ENCODE assay signal across 11 cellular contexts in genomic region chr1:184867866-184868585, GRCh38.
DNase-seq lines count a peak whose midpoint lies in the region; ATAC-seq and TF ChIP-seq lines count a peak whose summit lies in the region.
"Had no signal": no experiment of that assay in that cellular context is flagged by ENCODE, and none has a peak within 500 bp of the region (broad histone marks: within the 10 kb centered on the region; RNA-seq: fewer than 3 reads in every experiment).

No MANE protein-coding gene starts in this region.

- H3K9ac ChIP-seq in SK-N-SH (no peak overlapping the region), endodermal cell (ENCODE audit: extremely low read depth, low read length, poor library complexity, severe bottlenecking) (no peak overlapping the region)

- no peak for TF ChIP-seq CTCF in SK-N-SH (IDR thresholded peaks at IDR 0.05)
- no peak for TF ChIP-seq CTCF in PC-9 (conservative IDR thresholded peaks at IDR 0.05)
- TF ChIP-seq CTCF in endodermal cell (conservative IDR thresholded peaks at IDR 0.05): no peak

- BruUV-seq in PC-9 (replicated peaks; lab: Mats Ljungman, UMichigan): no TSS peak

- TF ChIP-seq RAD21 in SK-N-SH (IDR thresholded peaks at IDR 0.05; ENCODE audit: low read length): no peak

- peaks cover under 1 to 3% of the 10 kb centered on the region in 2 experiments for H3K36me3 ChIP-seq in SK-N-SH (replicated peaks in 1 of 2; ENCODE audit: control insufficient read depth in 1 of 2, insufficient read depth in 2 of 2, low read length in 1 of 2)
- H3K36me3 ChIP-seq in PC-9 (ENCODE audit: low read depth): no peaks in the 10 kb centered on the region
- no peaks in the 10 kb centered on the region for H3K36me3 ChIP-seq in endodermal cell (ENCODE audit: control insufficient read depth, insufficient read depth, low read length)
- H3K36me3 ChIP-seq: pancreas had no signal

- H3K4me3 Mint-ChIP-seq in endodermal cell: no peak overlapping the region
- H3K4me3 Mint-ChIP-seq in stimulated activated effector memory CD8-positive, alpha-beta T cell treated with anti-CD3 and anti-CD28 coated beads, Interleukin-12 subunit alpha, Interleukin-12 subunit beta, amount 100 ng/mL, for 72 hours: peak overlapping the region; percentile 27

- H3K79me2 ChIP-seq in SK-N-SH (ENCODE audit: insufficient read depth): no peaks in the 10 kb centered on the region
- no peaks in the 10 kb centered on the region for H3K79me2 ChIP-seq in PC-9 (ENCODE audit: low read depth)

- peaks cover 7% of the 10 kb centered on the region in 2 experiments; a peak in 2 of 4 replicates for H3K4me1 ChIP-seq in SK-N-SH (ENCODE audit: control insufficient read depth in 1 of 2, insufficient read depth in 2 of 2, low read depth in 1 of 2, low read length in 1 of 2)
- H3K4me1 ChIP-seq in PC-9 (replicated peaks; ENCODE audit: insufficient read depth): peaks cover 12% of the 10 kb centered on the region
- H3K4me1 ChIP-seq in endodermal cell (ENCODE audit: control insufficient read depth, insufficient read depth, low read length): peaks cover 8% of the 10 kb centered on the region

- no peak for TF ChIP-seq EP300 in SK-N-SH (IDR thresholded peaks at IDR 0.05; ENCODE audit: borderline replicate concordance in 1 of 2, low read depth in 1 of 2, low read length in 1 of 2)

- intact Hi-C loops in PC-9 (cut with micrococcal nuclease; ENCODE audit: unreplicated experiment): no loop called here
- intact Hi-C loops in left colon (cut with DNase I, micrococcal nuclease): no loop called here

- H3K27ac ChIP-seq in SK-N-SH (ENCODE audit: low read depth in 2 of 2, low read length in 1 of 2): peak overlapping the region; percentile 86 to 88
- H3K27ac ChIP-seq in PC-9: no peak overlapping the region
- no peak overlapping the region for H3K27ac ChIP-seq in endodermal cell (ENCODE audit: low read depth, low read length)
- H3K27ac ChIP-seq: 22Rv1 had no signal

- H3K4me2 ChIP-seq in SK-N-SH: peak overlapping the region; percentile 47
- H3K4me2 ChIP-seq in PC-9: 0 out of 2 replicates have a peak overlapping the region, but pooled peaks have one; percentile 8

- no peaks in the 10 kb centered on the region for H3K9me3 ChIP-seq in SK-N-SH
- H3K9me3 ChIP-seq in PC-9 (ENCODE audit: insufficient read depth, low read depth): no peaks in the 10 kb centered on the region
- H3K9me3 ChIP-seq in endodermal cell (ENCODE audit: control insufficient read depth, low read length): no peaks in the 10 kb centered on the region

- 76% methylated on average over 4 of the region's 4 CpGs for WGBS in SK-N-SH (ENCODE audit: low lambda C conversion rate)
- 88% methylated on average over 4 of the region's 4 CpGs; no CpG with 5 or more reads in 1 of the 2 experiments for WGBS in endodermal cell (ENCODE audit: insufficient coverage in 1 of 2, insufficient read length in 1 of 2), 2 experiments

- H3F3A ChIP-seq in SK-N-SH (replicated peaks; ENCODE audit: insufficient read depth): peaks cover 20% of the 10 kb centered on the region
- H3F3A ChIP-seq in PC-9 (ENCODE audit: insufficient read depth, low read depth): peaks cover 11% of the 10 kb centered on the region

- H3K9me2 ChIP-seq in SK-N-SH (no peaks in the 10 kb centered on the region), PC-9 (ENCODE audit: insufficient read depth) (no peaks in the 10 kb centered on the region)

- POLR2A ChIA-PET in SK-N-SH (lab: Yijun Ruan, JAX): no interaction called here
- POLR2A ChIA-PET in PC-9 (lab: Charles Lee; ENCODE audit: unreplicated experiment): interaction anchor here (0.7 kb wide), 1 partner anchor 10 kb away, joined by 8 read pairs; no protein-coding TSS in a partner anchor

- H3K9me3 Mint-ChIP-seq in endodermal cell: peaks cover 2% of the 10 kb centered on the region
- no peaks in the 10 kb centered on the region for H3K9me3 Mint-ChIP-seq in stimulated activated effector memory CD8-positive, alpha-beta T cell treated with anti-CD3 and anti-CD28 coated beads, Interleukin-12 subunit alpha, Interleukin-12 subunit beta, amount 100 ng/mL, for 72 hours

- no peaks in the 10 kb centered on the region for H4K20me1 ChIP-seq in SK-N-SH (ENCODE audit: insufficient read depth)
- no peaks in the 10 kb centered on the region for H4K20me1 ChIP-seq in PC-9 (ENCODE audit: insufficient read depth)

- H3K27ac Mint-ChIP-seq in endodermal cell: peak overlapping the region; percentile 5
- peak overlapping the region; percentile 90 for H3K27ac Mint-ChIP-seq in stimulated activated effector memory CD8-positive, alpha-beta T cell treated with anti-CD3 and anti-CD28 coated beads, Interleukin-12 subunit alpha, Interleukin-12 subunit beta, amount 100 ng/mL, for 72 hours

- H3K4me1 Mint-ChIP-seq in endodermal cell: peaks cover 35% of the 10 kb centered on the region
- peaks cover 54% of the 10 kb centered on the region for H3K4me1 Mint-ChIP-seq in stimulated activated effector memory CD8-positive, alpha-beta T cell treated with anti-CD3 and anti-CD28 coated beads, Interleukin-12 subunit alpha, Interleukin-12 subunit beta, amount 100 ng/mL, for 72 hours

- CTCF ChIA-PET in SK-N-SH (lab: Yijun Ruan, JAX) (no interaction called here), PC-9 (lab: Charles Lee) (no interaction called here)

- H3K36me3 Mint-ChIP-seq in endodermal cell (ENCODE audit: low read depth): peaks cover 2% of the 10 kb centered on the region
- H3K36me3 Mint-ChIP-seq in stimulated activated effector memory CD8-positive, alpha-beta T cell treated with anti-CD3 and anti-CD28 coated beads, Interleukin-12 subunit alpha, Interleukin-12 subunit beta, amount 100 ng/mL, for 72 hours: peaks cover 22% of the 10 kb centered on the region

- H3K27me3 Mint-ChIP-seq in endodermal cell (ENCODE audit: insufficient read depth): no peaks in the 10 kb centered on the region

- H3K4me3 ChIP-seq in SK-N-SH (ENCODE audit: low read depth in 2 of 2, low read length in 1 of 2) (no peak overlapping the region), PC-9 (no peak overlapping the region), endodermal cell (ENCODE audit: low read length) (no peak overlapping the region)
- H3K4me3 ChIP-seq: pancreas had no signal

- H3K27me3 ChIP-seq in SK-N-SH (ENCODE audit: insufficient read depth) (no peaks in the 10 kb centered on the region), PC-9 (ENCODE audit: insufficient read depth, low read depth) (no peaks in the 10 kb centered on the region), endodermal cell (ENCODE audit: control insufficient read depth, insufficient read depth, low read length, poor library complexity, severe bottlenecking) (no peaks in the 10 kb centered on the region)
- H3K27me3 ChIP-seq: pancreas had no signal

- no peak for DNase-seq in SK-N-SH
- no peak for DNase-seq in PC-9
- DNase-seq in endodermal cell: no peak
- DNase-seq in stimulated activated effector memory CD8-positive, alpha-beta T cell treated with anti-CD3 and anti-CD28 coated beads, Interleukin-12 subunit alpha, Interleukin-12 subunit beta, amount 100 ng/mL, for 72 hours (ENCODE audit: low spot score in 2 of 2): no peak
- DNase-seq in left colon: no peak
- DNase-seq: effector CD8-positive, alpha-beta T cell; pancreas had no signal

- no peak for ATAC-seq in SK-N-SH treated with all-trans-retinoic acid at 6 μM for 48 hours
- no peak for ATAC-seq in stimulated activated effector memory CD8-positive, alpha-beta T cell treated with anti-CD3 and anti-CD28 coated beads, Interleukin-12 subunit alpha, Interleukin-12 subunit beta, amount 100 ng/mL, for 72 hours
- no peak for ATAC-seq in left colon
- no peak for ATAC-seq in HG02840 (IDR thresholded peaks at IDR 0.05; ENCODE audit: low FRiP score, unreplicated experiment)
- ATAC-seq in esophagus mucosa: no peak

- H2AFZ ChIP-seq in SK-N-SH (ENCODE audit: low read depth): 0 out of 2 replicates have a peak overlapping the region, but pooled peaks have one; percentile 8
- no peak overlapping the region for H2AFZ ChIP-seq in PC-9

TF ChIP-seq in SK-N-SH, 30 proteins besides CTCF, POLR2A, EP300 and RAD21:
- TF ChIP-seq FOXM1 (IDR thresholded peaks at IDR 0.05; ENCODE audit: low read depth): no peak

TF ChIP-seq in SK-N-SH treated with all-trans-retinoic acid at 6 μM for 48 hours, 23 proteins besides CTCF, POLR2A, EP300 and RAD21:
- no peak for TF ChIP-seq ESRRG (CRISPR knock-in tag; IDR thresholded peaks at IDR 0.05)
- TF ChIP-seq ZFP3 (CRISPR knock-in tag; IDR thresholded peaks at IDR 0.05): no peak
- no peak for TF ChIP-seq TCF4 (CRISPR knock-in tag; IDR thresholded peaks at IDR 0.05; ENCODE audit: borderline replicate concordance)
- TF ChIP-seq ZNF70 (CRISPR knock-in tag; IDR thresholded peaks at IDR 0.05): no peak
- no peak for TF ChIP-seq ZFP30 (CRISPR knock-in tag; IDR thresholded peaks at IDR 0.05)
- TF ChIP-seq PATZ1 (CRISPR knock-in tag; IDR thresholded peaks at IDR 0.05; ENCODE audit: borderline replicate concordance): no peak
- TF ChIP-seq ZNF565 (CRISPR knock-in tag; conservative IDR thresholded peaks at IDR 0.05; ENCODE audit: low read depth): no peak
- no peak for TF ChIP-seq ARNTL (CRISPR knock-in tag; IDR thresholded peaks at IDR 0.05; ENCODE audit: borderline replicate concordance, low read depth)
- TF ChIP-seq SNAI2 (CRISPR knock-in tag; IDR thresholded peaks at IDR 0.05): no peak
- TF ChIP-seq TOX (CRISPR knock-in tag; IDR thresholded peaks at IDR 0.05; ENCODE audit: borderline replicate concordance): no peak
- TF ChIP-seq RARB (CRISPR knock-in tag; IDR thresholded peaks at IDR 0.05): no peak

Comparison
In these comparisons a context has a peak if more than half of its experiments do, and no peak if none do; other contexts are left out.
1. H3K27ac ChIP-seq: peak in SK-N-SH (2 of 2); none in PC-9 (single experiment) and endodermal cell (single experiment).